Comparison of ENCODE assay signal across 35 cellular contexts in genomic region chr12:95810411-95810810, GRCh38. TPM values are rescaled to one million over a fixed set of nuclear protein-coding genes. Genes with fewer than 3 reads are reported as not detected.
"Had no signal": no experiment of that assay in that cellular context is flagged by ENCODE, and none has a peak within 500 bp of the region (broad histone marks: within the 10 kb centered on the region; RNA-seq: fewer than 3 reads in every experiment).

No MANE protein-coding gene starts in this region.

- ATAC-seq: activated CD4-positive, CD25-positive, alpha-beta regulatory T cell treated with anti-CD3 and anti-CD28 coated beads, Interleukin-2, amount 50 U/mL, for 24 hours; activated CD8-positive, alpha-beta T cell treated with anti-CD3 and anti-CD28 coated beads for 36 hours; activated T-cell treated with anti-CD3 and anti-CD28 coated beads, Interleukin-2, amount 50 U/mL, for 4 hours; activated T-helper 17 cell treated with anti-CD3 and anti-CD28 coated beads, Interleukin-2, amount 50 U/mL, for 72 hours; foreskin keratinocyte; gastrocnemius medialis; heart left ventricle; T-helper 17 cell had no signal

- H3K27me3 ChIP-seq: brain microvascular endothelial cell, esophagus muscularis mucosa, foreskin keratinocyte, gastrocnemius medialis, heart left ventricle had no signal

- H3K4me3 ChIP-seq: coronary artery, dorsolateral prefrontal cortex, esophagus muscularis mucosa, gastrocnemius medialis, heart left ventricle had no signal

- H3K9me3 ChIP-seq: esophagus muscularis mucosa, gastrocnemius medialis, heart left ventricle had no signal

- H3K36me3 Mint-ChIP-seq: activated naive CD8-positive, alpha-beta T cell had no signal

- H3K4me1 Mint-ChIP-seq: activated B cell treated with CpG ODN at 0.5 μM for 24 hours; central memory CD8-positive, alpha-beta T cell had no signal

- H3K36me3 ChIP-seq: brain microvascular endothelial cell, esophagus muscularis mucosa, gastrocnemius medialis, heart left ventricle, WERI-Rb-1 had no signal

- H3K4me3 Mint-ChIP-seq: activated B cell treated with CpG ODN at 0.5 μM for 24 hours; activated CD8-positive, alpha-beta T cell treated with anti-CD3 and anti-CD28 coated beads for 36 hours; activated naive CD8-positive, alpha-beta T cell; activated T-cell treated with anti-CD3 and anti-CD28 coated beads, Interleukin-2, amount 50 U/mL, for 4 hours; activated T-helper 17 cell treated with anti-CD3 and anti-CD28 coated beads, Interleukin-2, amount 50 U/mL, for 72 hours; central memory CD8-positive, alpha-beta T cell; dendritic cell treated with granulocyte-macrophage colony-stimulating factor and Interleukin-4, amounts not matched to agents 40 ng/mL and 50 ng/mL, for 4 days; endodermal cell; T-helper 17 cell; T-helper 2 cell treated with Interferon-gamma antibody and Interleukin-4, amounts not matched to agents 5 μg/mL and 100 μg/mL, for 36 hours had no signal

- H3K27ac Mint-ChIP-seq: activated B cell treated with CpG ODN at 0.5 μM for 24 hours; activated CD8-positive, alpha-beta T cell treated with anti-CD3 and anti-CD28 coated beads for 36 hours; activated naive CD8-positive, alpha-beta T cell; activated T-helper 17 cell treated with anti-CD3 and anti-CD28 coated beads, Interleukin-2, amount 50 U/mL, for 72 hours; dendritic cell treated with granulocyte-macrophage colony-stimulating factor and Interleukin-4, amounts not matched to agents 40 ng/mL and 50 ng/mL, for 4 days; endodermal cell; T-helper 17 cell; T-helper 2 cell treated with Interferon-gamma antibody and Interleukin-4, amounts not matched to agents 5 μg/mL and 100 μg/mL, for 36 hours had no signal

- DNase-seq: activated B cell treated with CpG ODN at 0.5 μM for 24 hours; activated CD4-positive, alpha-beta T cell treated with anti-CD3 and anti-CD28 coated beads for 48 hours; activated CD4-positive, alpha-beta T cell treated with anti-CD3 and anti-CD28 coated beads, Interleukin-2, amount 50 U/mL, for 1 hour; activated CD4-positive, alpha-beta T cell treated with anti-CD3 and anti-CD28 coated beads, Interleukin-2, amount 50 U/mL, for 48 hours; activated CD8-positive, alpha-beta memory T cell treated with anti-CD3 and anti-CD28 coated beads for 24 hours; activated CD8-positive, alpha-beta T cell treated with anti-CD3 and anti-CD28 coated beads for 36 hours; activated effector memory CD4-positive, alpha-beta T cell treated with Interleukin-2 at 50 U/mL for 16 hours; activated gamma-delta T cell treated with Interleukin-2 at 50 U/mL for 16 hours; activated naive CD4-positive, alpha-beta T cell treated with anti-CD3 and anti-CD28 coated beads, Interleukin-2, amount 50 U/mL, for 16 hours; activated naive CD4-positive, alpha-beta T cell treated with Interleukin-2 at 50 U/mL for 16 hours; activated T-cell treated with anti-CD3 and anti-CD28 coated beads, Interleukin-2, amount 50 U/mL, for 4 hours; amniotic stem cell; anterior cingulate cortex; brain microvascular endothelial cell; dorsolateral prefrontal cortex; effector memory CD4-positive, alpha-beta T cell; endodermal cell; erythroblast; gastrocnemius medialis; glutamatergic neuron; heart left ventricle; T-helper 17 cell; T1000; WERI-Rb-1 had no signal

- FAIRE-seq: astrocyte, bronchial epithelial cell had no signal

- H3K4me1 ChIP-seq: gastrocnemius medialis, heart left ventricle had no signal

- H3K9me3 Mint-ChIP-seq: activated B cell treated with CpG ODN at 0.5 μM for 24 hours; activated CD8-positive, alpha-beta T cell treated with anti-CD3 and anti-CD28 coated beads for 36 hours; activated T-cell treated with anti-CD3 and anti-CD28 coated beads, Interleukin-2, amount 50 U/mL, for 4 hours; central memory CD8-positive, alpha-beta T cell; dendritic cell treated with granulocyte-macrophage colony-stimulating factor and Interleukin-4, amounts not matched to agents 40 ng/mL and 50 ng/mL, for 4 days; T-helper 2 cell treated with Interferon-gamma antibody and Interleukin-4, amounts not matched to agents 5 μg/mL and 100 μg/mL, for 36 hours had no signal

- H3K27ac ChIP-seq: brain microvascular endothelial cell, coronary artery, dorsolateral prefrontal cortex, esophagus muscularis mucosa, foreskin keratinocyte, gastrocnemius medialis, heart left ventricle, WERI-Rb-1 had no signal

RNA-seq across cellular contexts. Expression of gene NTN4, which starts 19.8 kb away (rescaled TPM):
- total RNA-seq: activated CD8-positive, alpha-beta T cell treated with anti-CD3 and anti-CD28 coated beads for 36 hours had no signal
